ENCODE assay signal across 17 cellular contexts in genomic region chr5:117624226-117624625, GRCh38.
DNase-seq lines count a peak whose midpoint lies in the region; ATAC-seq and TF ChIP-seq lines count a peak whose summit lies in the region.
"Had no signal": no experiment of that assay in that cellular context is flagged by ENCODE, and none has a peak within 500 bp of the region (broad histone marks: within the 10 kb centered on the region; RNA-seq: fewer than 3 reads in every experiment).

No MANE protein-coding gene starts in this region.

- DNase-seq in NCI-H446 treated with DMSO at 0.1 percent for 48 hours (lab: John Stamatoyannopoulos, UW) (peak; percentile 85), cerebellum (ENCODE audit: low spot score) (peak; percentile 18), endothelial cell (ENCODE audit: low spot score) (no peak)
- DNase-seq in CD4-positive, alpha-beta memory T cell: no peak
- DNase-seq: CD4-positive, CD25-positive, alpha-beta regulatory T cell; CD8-positive, alpha-beta memory T cell; DMS79; EL; GF-D8; GOT3; HFFc6 had no signal

- no peak overlapping the region for H3K4me3 ChIP-seq in KMS-11 (IDR thresholded peaks at IDR 0.05; ENCODE audit: insufficient read depth, low read depth, low read length)
- H3K4me3 ChIP-seq in CD4-positive, alpha-beta memory T cell (ENCODE audit: low read length in 2 of 2): no peak overlapping the region
- H3K4me3 ChIP-seq: BLaER1, HAP-1 had no signal

- H2AFZ ChIP-seq in KMS-11 (ENCODE audit: low read depth): 0 out of 2 replicates have a peak overlapping the region, but pooled peaks have one; percentile 23

- H3K4me3 Mint-ChIP-seq in CD4-positive, alpha-beta memory T cell: no peak overlapping the region
- H3K4me3 Mint-ChIP-seq in endothelial cell (ENCODE audit: unreplicated experiment): no peak overlapping the region
- H3K4me3 Mint-ChIP-seq: B cell; CD4-positive, CD25-positive, alpha-beta regulatory T cell; CD8-positive, alpha-beta memory T cell; HFFc6 had no signal

- H3K9me3 ChIP-seq in CD4-positive, alpha-beta memory T cell (ENCODE audit: control insufficient read depth in 1 of 2, low read length in 2 of 2): no peaks in the 10 kb centered on the region
- H3K9me3 ChIP-seq: BLaER1 had no signal

- no peaks in the 10 kb centered on the region for H3K36me3 ChIP-seq in KMS-11 (ENCODE audit: insufficient read depth)
- H3K36me3 ChIP-seq in CD4-positive, alpha-beta memory T cell (ENCODE audit: insufficient read depth, low read length): no peaks in the 10 kb centered on the region
- H3K36me3 ChIP-seq: BLaER1, HAP-1 had no signal

- H3K4me1 Mint-ChIP-seq in CD4-positive, alpha-beta memory T cell: no peaks in the 10 kb centered on the region
- H3K4me1 Mint-ChIP-seq in endothelial cell (ENCODE audit: unreplicated experiment): no peaks in the 10 kb centered on the region
- H3K4me1 Mint-ChIP-seq: B cell; CD4-positive, CD25-positive, alpha-beta regulatory T cell; CD8-positive, alpha-beta memory T cell had no signal

- TF ChIP-seq CTCF in KMS-11 (conservative IDR thresholded peaks at IDR 0.05; ENCODE audit: low read depth, low read length): no peak
- no peak for TF ChIP-seq CTCF in endothelial cell (IDR thresholded peaks at IDR 0.05; ENCODE audit: unreplicated experiment)

- H3K4me2 ChIP-seq in KMS-11: peak overlapping the region; percentile 58
- H3K4me2 ChIP-seq: BLaER1 had no signal

- H3K79me2 ChIP-seq in KMS-11 (ENCODE audit: insufficient read depth, low read depth): no peaks in the 10 kb centered on the region

- H3K27ac ChIP-seq in KMS-11: peak overlapping the region; percentile 71
- no peak overlapping the region for H3K27ac ChIP-seq in CD4-positive, alpha-beta memory T cell (ENCODE audit: low read depth, low read length)
- H3K27ac ChIP-seq: BLaER1, C4-2B had no signal

- H3K27me3 Mint-ChIP-seq in CD4-positive, alpha-beta memory T cell: no peaks in the 10 kb centered on the region
- H3K27me3 Mint-ChIP-seq in endothelial cell (ENCODE audit: unreplicated experiment): peaks cover 1% of the 10 kb centered on the region
- H3K27me3 Mint-ChIP-seq: B cell; CD4-positive, CD25-positive, alpha-beta regulatory T cell; CD8-positive, alpha-beta memory T cell had no signal

- no peak for ATAC-seq in GM18858 (IDR thresholded peaks at IDR 0.05; ENCODE audit: unreplicated experiment)

- H3K4me1 ChIP-seq in KMS-11 (ENCODE audit: low read depth, poor library complexity, severe bottlenecking): peaks cover 45% of the 10 kb centered on the region
- no peaks in the 10 kb centered on the region for H3K4me1 ChIP-seq in CD4-positive, alpha-beta memory T cell (ENCODE audit: insufficient read depth, low read length)
- H3K4me1 ChIP-seq: BLaER1 had no signal

- POLR2A ChIA-PET in CD4-positive, alpha-beta memory T cell (lab: Charles Lee; ENCODE audit: partially characterized antibody): no interaction called here

- H3K9ac ChIP-seq in KMS-11: no peak overlapping the region
- H3K9ac ChIP-seq: BLaER1 had no signal

- intact Hi-C loops in CD4-positive, alpha-beta memory T cell (cut with micrococcal nuclease): no loop called here

- no peaks in the 10 kb centered on the region for H4K20me1 ChIP-seq in KMS-11 (ENCODE audit: insufficient read depth)
- H4K20me1 ChIP-seq: BLaER1 had no signal

- no peak overlapping the region for H3K27ac Mint-ChIP-seq in CD4-positive, alpha-beta memory T cell
- no peak overlapping the region for H3K27ac Mint-ChIP-seq in endothelial cell (ENCODE audit: unreplicated experiment)
- H3K27ac Mint-ChIP-seq: B cell; CD4-positive, CD25-positive, alpha-beta regulatory T cell; CD8-positive, alpha-beta memory T cell; HFFc6 had no signal

- CTCF ChIA-PET in CD4-positive, alpha-beta memory T cell (lab: Charles Lee; ENCODE audit: partially characterized antibody): no interaction called here

- no peaks in the 10 kb centered on the region for H3K36me3 Mint-ChIP-seq in CD4-positive, alpha-beta memory T cell
- no peaks in the 10 kb centered on the region for H3K36me3 Mint-ChIP-seq in endothelial cell (ENCODE audit: low read depth, unreplicated experiment)
- H3K36me3 Mint-ChIP-seq: CD4-positive, CD25-positive, alpha-beta regulatory T cell; CD8-positive, alpha-beta memory T cell had no signal

- H3K27me3 ChIP-seq in KMS-11 (ENCODE audit: insufficient read depth, low read depth): no peaks in the 10 kb centered on the region
- no peaks in the 10 kb centered on the region for H3K27me3 ChIP-seq in CD4-positive, alpha-beta memory T cell (ENCODE audit: insufficient read depth, low read length)
- H3K27me3 ChIP-seq: BLaER1 had no signal

- H3K9me3 Mint-ChIP-seq in CD4-positive, alpha-beta memory T cell: peaks cover 0 to 17% (median 4%) of the 10 kb centered on the region in 8 donors
- H3K9me3 Mint-ChIP-seq in endothelial cell (ENCODE audit: unreplicated experiment): no peaks in the 10 kb centered on the region
- H3K9me3 Mint-ChIP-seq: HFFc6 had no signal

Comparison
In these comparisons a context has a peak if more than half of its experiments do, and no peak if none do; other contexts are left out.
1. DNase-seq: peak in NCI-H446 treated with DMSO at 0.1 percent for 48 hours (single experiment) and cerebellum (single experiment); none in CD4-positive, alpha-beta memory T cell (0 of 5) and endothelial cell (single experiment).